In the genomic region with DNA sequence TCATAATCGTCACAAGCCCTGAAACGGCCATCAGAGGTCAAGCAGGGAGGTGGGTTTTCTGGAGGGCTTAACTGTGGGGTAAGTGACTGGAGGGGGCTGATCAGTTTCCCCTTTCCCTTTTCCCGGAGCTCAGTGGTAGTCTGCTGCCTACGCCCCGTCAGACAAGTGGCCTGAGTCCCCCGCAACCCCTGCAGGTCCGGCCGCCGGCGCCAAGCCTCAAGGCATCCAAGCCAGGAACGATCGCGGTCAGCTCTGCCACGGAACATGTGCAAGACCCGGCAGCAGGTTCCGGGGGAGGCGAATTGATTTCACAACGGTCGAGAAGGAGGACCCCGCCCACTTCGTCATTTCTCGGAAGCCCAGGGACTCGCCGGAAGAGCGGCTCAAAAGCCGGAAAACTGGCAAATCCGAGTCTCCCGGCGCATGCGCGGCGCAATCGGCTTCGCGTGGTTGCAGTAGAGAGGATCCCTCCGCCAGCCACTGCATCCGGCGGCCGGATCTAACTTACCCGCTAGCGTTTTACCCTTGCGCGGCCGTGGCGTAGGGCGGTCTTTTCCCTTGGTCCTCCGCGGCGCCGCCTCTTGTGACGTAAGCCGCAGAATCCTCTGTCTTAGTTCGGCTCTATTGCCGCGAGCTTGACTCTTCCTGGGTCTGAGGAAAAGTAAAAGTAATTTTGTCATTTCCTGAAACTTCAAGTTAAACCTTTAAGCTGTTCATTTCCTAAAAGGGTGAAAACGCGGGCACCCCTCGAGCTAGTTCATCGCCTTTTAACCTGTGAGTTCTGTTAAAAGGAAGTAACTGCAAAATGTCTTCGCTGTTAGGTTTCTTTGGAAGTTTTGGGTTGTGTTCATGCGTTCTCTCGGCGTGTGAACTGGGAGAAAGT, we compare ENCODE assay signal across 8 cellular contexts. TPM values are rescaled to one million over a fixed set of nuclear protein-coding genes. Genes with fewer than 3 reads are reported as not detected.
A peak's percentile ranks its signal among the peaks of the same experiment; 100 is the strongest.
DNase-seq lines count a peak whose midpoint lies in the region; ATAC-seq and TF ChIP-seq lines count a peak whose summit lies in the region.

No MANE protein-coding gene starts in this region.

- POLR2A ChIA-PET in PC-9 (lab: Charles Lee; ENCODE audit: unreplicated experiment) = interaction anchor here (0.6 to 3.7 kb wide), 7 partner anchors 12 to 549 kb away, joined by 3 to 111 read pairs (median 5); a partner anchor contains a TSS

- H3K4me1 ChIP-seq in PC-9 (replicated peaks; ENCODE audit: insufficient read depth) = peaks cover 22% of the 10 kb centered on the region

- H3K4me3 Mint-ChIP-seq in activated T-cell treated with anti-CD3 and anti-CD28 coated beads, Interleukin-2, amount 50 U/mL, for 4 hours = peak overlapping the region; percentile 90

- peaks cover 9% of the 10 kb centered on the region for H3K36me3 Mint-ChIP-seq in activated T-cell treated with anti-CD3 and anti-CD28 coated beads, Interleukin-2, amount 50 U/mL, for 4 hours (ENCODE audit: insufficient read depth)

- H2AFZ ChIP-seq in PC-9 = peak overlapping the region; percentile 82

- ATAC-seq in GM21723 (IDR thresholded peaks at IDR 0.05; ENCODE audit: unreplicated experiment) = peak; percentile 97
- peak; percentile 97 to 98 for ATAC-seq in activated T-cell treated with anti-CD3 and anti-CD28 coated beads, Interleukin-2, amount 50 U/mL, for 4 hours

- H3K27me3 Mint-ChIP-seq in activated T-cell treated with anti-CD3 and anti-CD28 coated beads, Interleukin-2, amount 50 U/mL, for 4 hours (ENCODE audit: low read depth) = no peaks in the 10 kb centered on the region

- no TSS peak for BruUV-seq in PC-9 (replicated peaks; lab: Mats Ljungman, UMichigan)

- CTCF ChIA-PET in PC-9 (lab: Charles Lee) = interaction anchor here (0.5 to 2.0 kb wide), 3 partner anchors 14 to 1548 kb away, joined by 4 to 5 read pairs (median 5); no protein-coding TSS in a partner anchor

- no peaks in the 10 kb centered on the region for H3K27me3 ChIP-seq in PC-9 (ENCODE audit: insufficient read depth, low read depth)

- DNase-seq in DMS53 treated with DMSO at 0.1 percent for 48 hours (lab: John Stamatoyannopoulos, UW; ENCODE audit: unreplicated experiment) = peak; percentile 97
- DNase-seq in KBM-7 = peak; percentile 99
- DNase-seq in PC-9 = peak; percentile 99
- DNase-seq in activated T-cell treated with anti-CD3 and anti-CD28 coated beads, Interleukin-2, amount 50 U/mL, for 4 hours = peak; percentile 98
- peak; percentile 99 to 100 for DNase-seq in erythroblast (lab: John Stamatoyannopoulos, UW)
- DNase-seq in mucosa of gallbladder (ENCODE audit: low spot score) = peak; percentile 99
- DNase-seq in stimulated activated CD8-positive, alpha-beta memory T cell treated with anti-CD3 and anti-CD28 coated beads, Interleukin-4, amount 100 ng/mL, for 24 hours (ENCODE audit: low read depth) = peak; percentile 97

- TF ChIP-seq CTCF in PC-9 (conservative IDR thresholded peaks at IDR 0.05) = no peak

- no peaks in the 10 kb centered on the region for H3K36me3 ChIP-seq in PC-9 (ENCODE audit: low read depth)

- intact Hi-C loops in PC-9 (cut with micrococcal nuclease; ENCODE audit: unreplicated experiment) = loop anchor here (1.0 to 10.0 kb wide), 4 partner anchors 15 to 1360 kb away; a partner anchor contains a TSS

- no peaks in the 10 kb centered on the region for H3K9me3 Mint-ChIP-seq in activated T-cell treated with anti-CD3 and anti-CD28 coated beads, Interleukin-2, amount 50 U/mL, for 4 hours

- H3K9me3 ChIP-seq in PC-9 (ENCODE audit: insufficient read depth, low read depth) = no peaks in the 10 kb centered on the region

- H4K20me1 ChIP-seq in PC-9 (ENCODE audit: insufficient read depth) = no peaks in the 10 kb centered on the region

- peak overlapping the region; percentile 71 for H3K4me3 ChIP-seq in PC-9

- in situ Hi-C loops in KBM-7 (cut with MboI; ENCODE audit: low pct_unique_long_range_greater_than_20kb, low sequenced_read_pairs) = no loop called here

- H3F3A ChIP-seq in PC-9 (ENCODE audit: insufficient read depth, low read depth) = peaks cover 14% of the 10 kb centered on the region; the same call in 1 of the 2 replicates

- H3K79me2 ChIP-seq in PC-9 (ENCODE audit: low read depth) = peaks cover 24% of the 10 kb centered on the region

- peak; percentile 98 for TF ChIP-seq POLR2A in erythroblast (IDR thresholded peaks at IDR 0.05; ENCODE audit: low read length)

- peak overlapping the region; percentile 98 for H3K4me2 ChIP-seq in PC-9

- peaks cover 25% of the 10 kb centered on the region for H3K4me1 Mint-ChIP-seq in activated T-cell treated with anti-CD3 and anti-CD28 coated beads, Interleukin-2, amount 50 U/mL, for 4 hours (ENCODE audit: low read depth)

- peak overlapping the region; percentile 94 for H3K27ac ChIP-seq in PC-9

- H3K9me2 ChIP-seq in PC-9 (ENCODE audit: insufficient read depth) = no peaks in the 10 kb centered on the region

RNA-seq across cellular contexts. Expression of a gene that starts 14.9 kb away (rescaled TPM):
- 91.3 and 101 TPM in 2 replicates for total RNA-seq in PC-9 (2021)
- total RNA-seq in activated T-cell treated with anti-CD3 and anti-CD28 coated beads, Interleukin-2, amount 50 U/mL, for 4 hours = 100 to 1,000 TPM; 138 to 152 (median 151) TPM
- total RNA-seq in mucosa of gallbladder = 96.7 TPM

Comparison
In these comparisons a context has a peak if more than half of its experiments do, and no peak if none do; other contexts are left out.
1. Peak in every context shown above with its lines: DNase-seq, ATAC-seq, H3K4me3 ChIP-seq and H3K27ac ChIP-seq.